ENCODE assay signal across 8 cellular contexts in genomic region chr4:87092389-87093141, GRCh38.
A peak's percentile ranks its signal among the peaks of the same experiment; 100 is the strongest.
DNase-seq lines count a peak whose midpoint lies in the region; ATAC-seq and TF ChIP-seq lines count a peak whose summit lies in the region.

No MANE protein-coding gene starts in this region.

- TF ChIP-seq POLR2A in stomach (IDR thresholded peaks at IDR 0.05): no peak

- H3K27ac ChIP-seq in right atrium auricular region (peak overlapping the region; percentile 28 to 55), stomach (peak overlapping the region in 3 of 5 donors; percentile 28 to 70 (median 37))

- H3K27me3 ChIP-seq in right atrium auricular region (no peaks in the 10 kb centered on the region), stomach (no peaks in the 10 kb centered on the region)

- DNase-seq in Ammon's horn (ENCODE audit: low spot score) (peak; percentile 53), NCI-H1092 treated with DMSO at 0.1 percent for 48 hours (lab: John Stamatoyannopoulos, UW) (peak; percentile 67), right atrium auricular region (ENCODE audit: low spot score) (no peak), stomach (peak; percentile 72), middle frontal gyrus (ENCODE audit: extremely low spot score, low spot score) (no peak), SK-N-DZ (ENCODE audit: low spot score) (no peak)
- DNase-seq in activated T-helper 1 cell treated with anti-CD3 and anti-CD28 coated beads, Interleukin-12 subunit alpha, Interleukin-12 subunit beta, Interleukin-2, Interleukin-4 antibody, amounts not matched to agents 30 ng/mL and 10 ng/mL and 1 ng/mL, durations not matched to agents 14 hours and 24 hours and 36 hours (ENCODE audit: low spot score): no peak

- peak overlapping the region; percentile 3 for H3K27ac Mint-ChIP-seq in activated T-helper 1 cell treated with anti-CD3 and anti-CD28 coated beads, Interleukin-12 subunit alpha, Interleukin-12 subunit beta, Interleukin-2, Interleukin-4 antibody, amounts not matched to agents 30 ng/mL and 10 ng/mL and 1 ng/mL, durations not matched to agents 14 hours and 24 hours and 36 hours

- ATAC-seq in GM19438 (IDR thresholded peaks at IDR 0.05; ENCODE audit: low read depth, unreplicated experiment): peak; percentile 24

- H3K27me3 Mint-ChIP-seq in activated T-helper 1 cell treated with anti-CD3 and anti-CD28 coated beads, Interleukin-12 subunit alpha, Interleukin-12 subunit beta, Interleukin-2, Interleukin-4 antibody, amounts not matched to agents 30 ng/mL and 10 ng/mL and 1 ng/mL, durations not matched to agents 14 hours and 24 hours and 36 hours (ENCODE audit: insufficient read depth): no peaks in the 10 kb centered on the region

- WGBS in stomach, 5 donors: 19 to 39% (median 31%) methylated on average over 4 of the region's 4 CpGs

- H3K4me1 ChIP-seq in right atrium auricular region (peaks cover 0 to 51% of the 10 kb centered on the region in 2 donors), stomach (peaks cover 8 to 46% (median 26%) of the 10 kb centered on the region in 4 donors)

- H3K4me3 Mint-ChIP-seq in activated T-helper 1 cell treated with anti-CD3 and anti-CD28 coated beads, Interleukin-12 subunit alpha, Interleukin-12 subunit beta, Interleukin-2, Interleukin-4 antibody, amounts not matched to agents 30 ng/mL and 10 ng/mL and 1 ng/mL, durations not matched to agents 14 hours and 24 hours and 36 hours: no peak overlapping the region

- H3K36me3 ChIP-seq in right atrium auricular region (peaks cover 25% of the 10 kb centered on the region), stomach (peaks cover 0 to 39% (median 27%) of the 10 kb centered on the region in 4 donors)

- peaks cover 30% of the 10 kb centered on the region for H3K4me1 Mint-ChIP-seq in activated T-helper 1 cell treated with anti-CD3 and anti-CD28 coated beads, Interleukin-12 subunit alpha, Interleukin-12 subunit beta, Interleukin-2, Interleukin-4 antibody, amounts not matched to agents 30 ng/mL and 10 ng/mL and 1 ng/mL, durations not matched to agents 14 hours and 24 hours and 36 hours (ENCODE audit: low read depth)

- H3K36me3 Mint-ChIP-seq in activated T-helper 1 cell treated with anti-CD3 and anti-CD28 coated beads, Interleukin-12 subunit alpha, Interleukin-12 subunit beta, Interleukin-2, Interleukin-4 antibody, amounts not matched to agents 30 ng/mL and 10 ng/mL and 1 ng/mL, durations not matched to agents 14 hours and 24 hours and 36 hours (ENCODE audit: low read depth): peaks cover 15% of the 10 kb centered on the region

- TF ChIP-seq CTCF in right atrium auricular region (IDR thresholded peaks at IDR 0.05) (no peak), stomach (IDR thresholded peaks at IDR 0.05) (no peak)

- intact Hi-C loops in activated T-helper 1 cell treated with anti-CD3 and anti-CD28 coated beads, Interleukin-12 subunit alpha, Interleukin-12 subunit beta, Interleukin-2, Interleukin-4 antibody, amounts not matched to agents 30 ng/mL and 10 ng/mL and 1 ng/mL, durations not matched to agents 14 hours and 24 hours and 36 hours (cut with micrococcal nuclease): loop anchor here (1.0 to 5.0 kb wide), 6 partner anchors 11 to 595 kb away; no protein-coding TSS in a partner anchor
- intact Hi-C loops in stomach (cut with DNase I; ENCODE audit: low total_unique reads): loop anchor here (10.0 kb wide), 2 partner anchors 98 to 168 kb away; no protein-coding TSS in a partner anchor

- H3K4me3 ChIP-seq in right atrium auricular region (no peak overlapping the region), stomach (no peak overlapping the region)

- H3K9me3 ChIP-seq in right atrium auricular region (no peaks in the 10 kb centered on the region), stomach (no peaks in the 10 kb centered on the region)

- H3K9me3 Mint-ChIP-seq in activated T-helper 1 cell treated with anti-CD3 and anti-CD28 coated beads, Interleukin-12 subunit alpha, Interleukin-12 subunit beta, Interleukin-2, Interleukin-4 antibody, amounts not matched to agents 30 ng/mL and 10 ng/mL and 1 ng/mL, durations not matched to agents 14 hours and 24 hours and 36 hours: no peaks in the 10 kb centered on the region

- no peak for TF ChIP-seq EP300 in stomach (IDR thresholded peaks at IDR 0.05)

Comparison
In these comparisons a context has a peak if more than half of its experiments do, and no peak if none do; other contexts are left out.
1. DNase-seq: peak in Ammon's horn (single experiment), NCI-H1092 treated with DMSO at 0.1 percent for 48 hours (single experiment) and stomach (single experiment); none in activated T-helper 1 cell treated with anti-CD3 and anti-CD28 coated beads, Interleukin-12 subunit alpha, Interleukin-12 subunit beta, Interleukin-2, Interleukin-4 antibody, amounts not matched to agents 30 ng/mL and 10 ng/mL and 1 ng/mL, durations not matched to agents 14 hours and 24 hours and 36 hours (single experiment), right atrium auricular region (single experiment), middle frontal gyrus (single experiment) and SK-N-DZ (single experiment).